In the genomic region with DNA sequence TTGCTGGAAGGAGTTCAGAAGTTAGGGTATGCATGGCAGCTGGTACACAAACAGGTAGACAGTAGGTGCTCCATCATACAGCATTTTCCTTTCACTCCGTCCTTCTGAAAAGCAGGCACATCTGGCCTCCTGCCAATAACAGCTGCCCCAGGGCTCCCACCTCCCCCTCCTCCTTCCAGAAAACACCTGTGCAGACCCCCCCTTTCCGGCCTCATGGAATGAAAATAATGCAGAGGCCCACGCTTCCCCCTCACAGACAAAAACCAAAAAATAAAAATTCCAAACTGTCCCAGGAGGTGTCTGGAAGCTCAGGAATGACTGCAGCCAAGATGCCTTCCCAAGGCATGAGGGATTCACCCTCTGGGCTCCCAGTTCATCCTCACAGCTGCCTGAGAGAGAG, we compare ENCODE assay signal across 20 cellular contexts.
"Had no signal": no experiment of that assay in that cellular context is flagged by ENCODE, and none has a peak within 500 bp of the region (broad histone marks: within the 10 kb centered on the region; RNA-seq: fewer than 3 reads in every experiment).

No MANE protein-coding gene starts in this region.

- DNase-seq: activated CD4-positive, alpha-beta T cell treated with anti-CD3 and anti-CD28 coated beads for 4 hours; activated CD4-positive, alpha-beta T cell treated with anti-CD3 and anti-CD28 coated beads, Interleukin-2, amount 50 U/mL, for 4 hours; activated CD4-positive, CD25-positive, alpha-beta regulatory T cell; activated naive CD4-positive, alpha-beta T cell; activated naive CD8-positive, alpha-beta T cell treated with anti-CD3 and anti-CD28 coated beads for 36 hours; activated T-cell treated with anti-CD3 and anti-CD28 coated beads for 4 hours; activated T-cell treated with anti-CD3 and anti-CD28 coated beads, Interleukin-2, amount 50 U/mL, for 72 hours; cortex of kidney; effector memory CD8-positive, alpha-beta T cell; erythroblast; gastrocnemius medialis; glutamatergic neuron; left colon; midbrain; naive thymus-derived CD4-positive, alpha-beta T cell; nucleus accumbens; spleen; stimulated activated naive CD4-positive, alpha-beta T cell; tibial artery had no signal

- FAIRE-seq: keratinocyte had no signal

- ATAC-seq: activated T-cell treated with anti-CD3 and anti-CD28 coated beads, Interleukin-2, amount 50 U/mL, for 72 hours; effector memory CD8-positive, alpha-beta T cell; gastrocnemius medialis; left colon; naive thymus-derived CD4-positive, alpha-beta T cell had no signal
